ENCODE assay signal across 1 cellular context in genomic region chr11:90434858-90435257, GRCh38.
TF ChIP-seq lines count a peak whose summit lies in the region.

No MANE protein-coding gene starts in this region.

TF ChIP-seq in SK-N-SH, 30 proteins besides CTCF, POLR2A, EP300 and RAD21 (continued from another document):
- no peak for TF ChIP-seq REST (IDR thresholded peaks at IDR 0.05; ENCODE audit: low read depth, low read length)
- no peak for TF ChIP-seq FOSL2 (IDR thresholded peaks at IDR 0.05; ENCODE audit: borderline replicate concordance, low read depth)
- no peak for TF ChIP-seq MEF2A (IDR thresholded peaks at IDR 0.05; ENCODE audit: borderline replicate concordance, low read depth)
- TF ChIP-seq NRF1 (IDR thresholded peaks at IDR 0.05; ENCODE audit: low read depth, low read length) = no peak
- no peak for TF ChIP-seq PBX3 (IDR thresholded peaks at IDR 0.05)
- no peak for TF ChIP-seq MXI1 (IDR thresholded peaks at IDR 0.05; ENCODE audit: low read depth, low read length)
- TF ChIP-seq USF2 (IDR thresholded peaks at IDR 0.05; ENCODE audit: borderline replicate concordance, low read depth, low read length) = no peak
- no peak for TF ChIP-seq FOXJ3 (CRISPR knock-in tag; IDR thresholded peaks at IDR 0.05)
